ENCODE assay signal across 2 cellular contexts in genomic region chr2:218577482-218578220, GRCh38.
TF ChIP-seq lines count a peak whose summit lies in the region.

No MANE protein-coding gene starts in this region.

TF ChIP-seq in HepG2, 621 proteins besides CTCF, POLR2A, EP300 and RAD21:
- TF ChIP-seq HIVEP1 (CRISPR knock-in tag; IDR thresholded peaks at IDR 0.05) (no peak), RBM22 (optimal IDR thresholded peaks at IDR 0.05; ENCODE audit: low read length) (peak; percentile 61)

TF ChIP-seq in HEK293T, 16 proteins besides CTCF, POLR2A, EP300 and RAD21:
- TF ChIP-seq FOXA1 (IDR thresholded peaks at IDR 0.05) (no peak), BHLHE40 (IDR thresholded peaks at IDR 0.05; ENCODE audit: borderline replicate concordance) (no peak), LEF1 (IDR thresholded peaks at IDR 0.05; ENCODE audit: borderline replicate concordance) (no peak), L3MBTL2 (conservative IDR thresholded peaks at IDR 0.05) (no peak), FOXK2 (IDR thresholded peaks at IDR 0.05) (no peak), FOXM1 (IDR thresholded peaks at IDR 0.05; ENCODE audit: borderline replicate concordance) (no peak), CTBP1 (IDR thresholded peaks at IDR 0.05; ENCODE audit: borderline replicate concordance) (no peak), HDGF (IDR thresholded peaks at IDR 0.05; ENCODE audit: borderline replicate concordance) (no peak), SP1 (IDR thresholded peaks at IDR 0.05) (no peak), ARNT (IDR thresholded peaks at IDR 0.05) (no peak), ELF4 (IDR thresholded peaks at IDR 0.05) (no peak), NFRKB (IDR thresholded peaks at IDR 0.05) (no peak), TARDBP (IDR thresholded peaks at IDR 0.05) (no peak), ZNF384 (IDR thresholded peaks at IDR 0.05) (no peak), SUZ12 (IDR thresholded peaks at IDR 0.05) (no peak)
- TF ChIP-seq, protein P1, sequence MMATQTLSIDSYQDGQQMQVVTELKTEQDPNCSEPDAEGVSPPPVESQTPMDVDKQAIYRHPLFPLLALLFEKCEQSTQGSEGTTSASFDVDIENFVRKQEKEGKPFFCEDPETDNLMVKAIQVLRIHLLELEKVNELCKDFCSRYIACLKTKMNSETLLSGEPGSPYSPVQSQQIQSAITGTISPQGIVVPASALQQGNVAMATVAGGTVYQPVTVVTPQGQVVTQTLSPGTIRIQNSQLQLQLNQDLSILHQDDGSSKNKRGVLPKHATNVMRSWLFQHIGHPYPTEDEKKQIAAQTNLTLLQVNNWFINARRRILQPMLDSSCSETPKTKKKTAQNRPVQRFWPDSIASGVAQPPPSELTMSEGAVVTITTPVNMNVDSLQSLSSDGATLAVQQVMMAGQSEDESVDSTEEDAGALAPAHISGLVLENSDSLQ (IDR thresholded peaks at IDR 0.05): no peak
